18 cellular contexts compared by ENCODE assay signal in genomic region chr3:129971368-129972052, GRCh38. TPM values are rescaled to one million over a fixed set of nuclear protein-coding genes. Genes with fewer than 3 reads are reported as not detected.
"Had no signal": no experiment of that assay in that cellular context is flagged by ENCODE, and none has a peak within 500 bp of the region (broad histone marks: within the 10 kb centered on the region; RNA-seq: fewer than 3 reads in every experiment).

No MANE protein-coding gene starts in this region.

- FAIRE-seq: kidney had no signal

- H3K4me3 ChIP-seq: dorsolateral prefrontal cortex, esophagus muscularis mucosa, skin epidermis, stomach, thoracic aorta had no signal

- H3K27ac ChIP-seq: dorsolateral prefrontal cortex, esophagus muscularis mucosa, parathyroid adenoma, skin epidermis, stomach, thoracic aorta, VCaP had no signal

- ATAC-seq: activated CD8-positive, alpha-beta T cell treated with anti-CD3 and anti-CD28 coated beads for 36 hours; left ventricle myocardium superior had no signal

- H3K27ac Mint-ChIP-seq: activated CD8-positive, alpha-beta T cell treated with anti-CD3 and anti-CD28 coated beads for 36 hours; activated naive CD8-positive, alpha-beta T cell treated with anti-CD3 and anti-CD28 coated beads, Interleukin-2, amount 10 ng/mL, durations not matched to agents 7 days and 5 days had no signal

- H3K4me3 Mint-ChIP-seq: activated CD8-positive, alpha-beta T cell treated with anti-CD3 and anti-CD28 coated beads for 36 hours; activated naive CD8-positive, alpha-beta T cell treated with anti-CD3 and anti-CD28 coated beads, Interleukin-2, amount 10 ng/mL, durations not matched to agents 7 days and 5 days; neural crest cell had no signal

- H3K36me3 ChIP-seq: esophagus muscularis mucosa, stomach, thoracic aorta had no signal

- H3K9me3 ChIP-seq: esophagus muscularis mucosa, stomach, thoracic aorta had no signal

- H3K9ac ChIP-seq: parathyroid adenoma had no signal

- H3K9me3 Mint-ChIP-seq: activated CD8-positive, alpha-beta T cell treated with anti-CD3 and anti-CD28 coated beads for 36 hours; activated naive CD8-positive, alpha-beta T cell treated with anti-CD3 and anti-CD28 coated beads, Interleukin-2, amount 10 ng/mL, durations not matched to agents 7 days and 5 days; neural crest cell had no signal

- H3K4me1 ChIP-seq: parathyroid adenoma had no signal

- DNase-seq: activated CD4-positive, alpha-beta T cell treated with anti-CD3 and anti-CD28 coated beads for 4 hours; activated CD8-positive, alpha-beta memory T cell treated with anti-CD3 and anti-CD28 coated beads, Interleukin-2, amount 50 U/mL, for 4 hours; activated CD8-positive, alpha-beta T cell treated with anti-CD3 and anti-CD28 coated beads for 36 hours; activated naive CD8-positive, alpha-beta T cell treated with anti-CD3 and anti-CD28 coated beads, Interleukin-2, amount 10 ng/mL, durations not matched to agents 7 days and 5 days; anterior cingulate cortex; dorsolateral prefrontal cortex; kidney; left ventricle myocardium superior; mesenchymal stem cell; stomach had no signal

RNA-seq across cellular contexts. Expression of gene TRH, which starts 3.0 kb away (rescaled TPM):
- total RNA-seq: activated CD8-positive, alpha-beta T cell treated with anti-CD3 and anti-CD28 coated beads for 36 hours; activated naive CD8-positive, alpha-beta T cell treated with anti-CD3 and anti-CD28 coated beads, Interleukin-2, amount 10 ng/mL, durations not matched to agents 7 days and 5 days; bronchial epithelial cell; fibroblast of villous mesenchyme; kidney; left ventricle myocardium superior; thoracic aorta had no signal
- polyA plus RNA-seq: stomach had no signal
